In genomic region chr1:119806489-119806888, GRCh38 we compare ENCODE assay signal across 1 cellular context.
TF ChIP-seq lines count a peak whose summit lies in the region.

No MANE protein-coding gene starts in this region.

TF ChIP-seq in HepG2, 621 proteins besides CTCF, POLR2A, EP300 and RAD21:
- no peak for TF ChIP-seq ZNF878 (CRISPR knock-in tag; IDR thresholded peaks at IDR 0.05)
- TF ChIP-seq NR2F1 (CRISPR knock-in tag; IDR thresholded peaks at IDR 0.05): 0 out of 4 replicates have a peak, but pooled peaks of 1 of the 2 experiments have one; percentile 33
- no peak for TF ChIP-seq ZNF225 (CRISPR knock-in tag; IDR thresholded peaks at IDR 0.05)
- TF ChIP-seq ZNF746 (CRISPR knock-in tag; IDR thresholded peaks at IDR 0.05): no peak
- TF ChIP-seq HNF4A (CRISPR knock-in tag; IDR thresholded peaks at IDR 0.05): 0 out of 2 replicates have a peak, but pooled peaks have one; percentile 19
- no peak for TF ChIP-seq SALL2 (CRISPR knock-in tag; IDR thresholded peaks at IDR 0.05)
